12 cellular contexts compared by ENCODE assay signal in the genomic region with DNA sequence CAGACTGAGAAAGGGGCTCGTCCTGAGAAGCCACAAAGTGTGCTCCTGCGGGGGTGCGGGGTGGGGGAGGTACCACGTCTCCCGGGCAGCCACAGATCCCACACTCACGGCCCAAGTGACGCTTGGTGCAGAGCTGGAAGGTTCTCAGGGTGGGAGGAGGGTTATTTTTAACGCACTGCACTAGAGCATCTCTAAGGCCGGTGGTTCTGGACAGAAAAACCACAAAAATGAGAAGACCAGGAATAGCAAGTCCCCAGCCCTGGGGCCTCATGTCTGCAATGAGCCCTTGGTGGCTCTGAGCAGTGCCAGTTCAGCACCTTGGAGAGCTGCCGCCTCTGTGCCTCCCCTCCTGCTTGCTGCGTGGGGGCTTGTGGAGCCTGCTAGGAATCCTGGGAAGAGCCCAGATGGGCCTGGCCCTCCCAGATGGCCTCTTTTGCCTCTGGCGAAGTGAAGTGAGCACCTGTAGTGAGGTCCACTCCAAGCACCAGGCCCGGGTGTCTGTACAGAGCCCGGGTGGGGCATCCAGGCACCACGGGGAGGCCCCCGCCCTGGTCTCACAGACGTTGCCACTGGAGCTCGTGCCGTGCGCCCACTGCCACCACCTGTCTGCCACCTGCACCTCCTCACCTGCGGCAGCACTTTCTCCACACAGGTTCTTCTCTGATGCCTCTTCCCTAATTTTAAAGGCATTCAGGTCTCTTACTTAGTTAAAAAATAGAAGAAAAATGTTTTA. TPM values are rescaled to one million over a fixed set of nuclear protein-coding genes. Genes with fewer than 3 reads are reported as not detected.
DNase-seq lines count a peak whose midpoint lies in the region; ATAC-seq and TF ChIP-seq lines count a peak whose summit lies in the region.
"Had no signal": no experiment of that assay in that cellular context is flagged by ENCODE, and none has a peak within 500 bp of the region (broad histone marks: within the 10 kb centered on the region; RNA-seq: fewer than 3 reads in every experiment).

No MANE protein-coding gene starts in this region.

- TF ChIP-seq CTCF in A673 (conservative IDR thresholded peaks at IDR 0.05; ENCODE audit: low read depth, low read length): no peak
- no peak for TF ChIP-seq CTCF in foreskin keratinocyte (conservative IDR thresholded peaks at IDR 0.05)

- peak; percentile 22 for ATAC-seq in foreskin keratinocyte
- no peak for ATAC-seq in HG03159 (IDR thresholded peaks at IDR 0.05; ENCODE audit: unreplicated experiment)

- peak; percentile 41 for DNase-seq in A673 (ENCODE audit: low spot score)
- DNase-seq in GM03348 (ENCODE audit: low spot score): peak; percentile 53
- peak; percentile 46 for DNase-seq in RPMI8226
- no peak for DNase-seq in foreskin keratinocyte
- no peak for DNase-seq in T1000 (lab: John Stamatoyannopoulos, UW)
- no peak for DNase-seq in activated CD8-positive, alpha-beta memory T cell treated with anti-CD3 and anti-CD28 coated beads for 24 hours
- no peak for DNase-seq in SIG-M5 treated with dmso at 0.1 percent for 504 hours (lab: John Stamatoyannopoulos, UW; ENCODE audit: unreplicated experiment)
- DNase-seq: activated CD4-positive, CD25-positive, alpha-beta regulatory T cell treated with anti-CD3 and anti-CD28 coated beads, Interleukin-2, amount 50 U/mL, for 72 hours; glutamatergic neuron; stimulated activated CD4-positive, alpha-beta T cell treated with anti-CD3 and anti-CD28 coated beads, Interleukin-12 subunit alpha, Interleukin-12 subunit beta, amount 100 ng/mL, for 4 hours had no signal

- H3K36me3 ChIP-seq in A673 (ENCODE audit: insufficient read depth, low read length, poor library complexity, severe bottlenecking): peaks cover 5% of the 10 kb centered on the region

- no peak overlapping the region for H3K27ac ChIP-seq in A673 (ENCODE audit: low read depth, low read length, poor library complexity, severe bottlenecking)
- no peak overlapping the region for H3K27ac ChIP-seq in foreskin keratinocyte
- H3K27ac ChIP-seq: KMS-11 had no signal

- no peak overlapping the region for H3K4me3 ChIP-seq in A673 (ENCODE audit: low read depth, low read length, poor library complexity, severe bottlenecking)

- H3K4me1 ChIP-seq in A673 (ENCODE audit: insufficient read depth, low read length, poor library complexity, severe bottlenecking): no peaks in the 10 kb centered on the region
- H3K4me1 ChIP-seq in foreskin keratinocyte: no peaks in the 10 kb centered on the region

- intact Hi-C loops in A673 (cut with micrococcal nuclease; ENCODE audit: unreplicated experiment): no loop called here

- H3K9me3 ChIP-seq in A673 (ENCODE audit: low read depth, low read length, poor library complexity, severe bottlenecking): no peaks in the 10 kb centered on the region

- CTCF ChIA-PET in A673 (lab: Charles Lee): no interaction called here

- POLR2A ChIA-PET in A673 (lab: Charles Lee; ENCODE audit: low non-redundant PET): no interaction called here

- BruUV-seq in A673 (replicated peaks; lab: Mats Ljungman, UMichigan): no TSS peak

- H3K27me3 ChIP-seq in A673 (replicated peaks; ENCODE audit: insufficient read depth, low read depth, low read length, poor library complexity): no peaks in the 10 kb centered on the region
- no peaks in the 10 kb centered on the region for H3K27me3 ChIP-seq in foreskin keratinocyte

RNA-seq across cellular contexts. Expression of a gene that starts 48.9 kb away (rescaled TPM):
- total RNA-seq in A673 (2021) (0.34 and 0.61 TPM in 2 replicates), foreskin keratinocyte (0.03 and 0.04 TPM in 2 replicates)
- under 0.01 TPM in 1 of 2 replicates, not detected in the other for polyA plus RNA-seq in foreskin keratinocyte

Comparison
In these comparisons a context has a peak if more than half of its experiments do, and no peak if none do; other contexts are left out.
1. DNase-seq: peak in A673 (single experiment), GM03348 (single experiment) and RPMI8226 (single experiment); none in foreskin keratinocyte (0 of 2), T1000 (single experiment), activated CD8-positive, alpha-beta memory T cell treated with anti-CD3 and anti-CD28 coated beads for 24 hours (single experiment) and SIG-M5 treated with dmso at 0.1 percent for 504 hours (single experiment).